35 cellular contexts compared by ENCODE assay signal in the genomic region with DNA sequence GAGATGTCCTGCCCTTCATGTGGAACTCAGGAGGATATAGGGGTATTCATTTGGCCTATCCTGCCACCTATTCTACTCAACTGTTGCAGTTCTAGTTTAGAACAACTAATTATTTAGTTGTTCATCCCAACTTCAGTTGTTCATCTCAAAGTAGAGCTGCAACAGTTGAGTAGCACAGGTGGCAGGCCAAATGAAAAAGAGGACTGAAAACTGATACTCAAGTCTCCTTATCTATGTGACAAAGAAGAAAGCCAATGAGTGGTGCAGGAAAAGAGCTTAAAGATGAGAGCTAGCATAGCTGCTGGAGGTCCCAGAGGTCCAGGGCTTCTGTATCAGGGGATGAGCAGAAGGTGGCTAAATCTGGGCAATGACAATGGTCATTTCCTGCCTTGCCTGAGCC.
"Had no signal": no experiment of that assay in that cellular context is flagged by ENCODE, and none has a peak within 500 bp of the region (broad histone marks: within the 10 kb centered on the region; RNA-seq: fewer than 3 reads in every experiment).

No MANE protein-coding gene starts in this region.

- H3K9me3 ChIP-seq: ascending aorta had no signal

- FAIRE-seq: bronchial epithelial cell, TTC549 had no signal

- H3K36me3 ChIP-seq: ascending aorta, cardiac muscle cell had no signal

- H3K27me3 ChIP-seq: ascending aorta, cardiac muscle cell had no signal

- H3K4me1 Mint-ChIP-seq: activated B cell treated with CpG ODN at 0.5 μM for 24 hours; activated CD4-positive, alpha-beta T cell treated with anti-CD3 and anti-CD28 coated beads, Interleukin-2, amount 10 ng/mL, durations not matched to agents 24 days and 14 days; activated naive CD8-positive, alpha-beta T cell treated with anti-CD3 and anti-CD28 coated beads for 36 hours; activated T-helper 17 cell treated with anti-CD3 and anti-CD28 coated beads, Interleukin-2, amount 50 U/mL, for 72 hours; central memory CD8-positive, alpha-beta T cell had no signal

- H3K4me3 Mint-ChIP-seq: activated B cell treated with CpG ODN at 0.5 μM for 24 hours; activated CD4-positive, alpha-beta memory T cell treated with anti-CD3 and anti-CD28 coated beads for 36 hours; activated CD4-positive, alpha-beta T cell treated with anti-CD3 and anti-CD28 coated beads, Interleukin-2, amount 10 ng/mL, durations not matched to agents 24 days and 14 days; activated CD8-positive, alpha-beta T cell treated with anti-CD3 and anti-CD28 coated beads for 36 hours; activated naive CD4-positive, alpha-beta T cell treated with anti-CD3 and anti-CD28 coated beads for 36 hours; activated naive CD8-positive, alpha-beta T cell treated with anti-CD3 and anti-CD28 coated beads for 36 hours; activated T-cell treated with anti-CD3 and anti-CD28 coated beads, Interleukin-2, amount 50 U/mL, for 4 hours; activated T-cell treated with anti-CD3 and anti-CD28 coated beads, Interleukin-2, amount 50 U/mL, for 72 hours; activated T-helper 1 cell treated with anti-CD3 and anti-CD28 coated beads, Interleukin-12 subunit alpha, Interleukin-12 subunit beta, Interleukin-2, Interleukin-4 antibody, amounts not matched to agents 30 ng/mL and 10 ng/mL and 1 ng/mL, durations not matched to agents 14 hours and 24 hours and 36 hours; activated T-helper 17 cell treated with anti-CD3 and anti-CD28 coated beads, Interleukin-2, amount 50 U/mL, for 72 hours; brain; central memory CD8-positive, alpha-beta T cell; T-helper 1 cell treated with Interleukin-12 subunit alpha and Interleukin-12 subunit beta and Interleukin-4 antibody, amounts not matched to agents 30 μg/mL and 1 μg/mL, for 36 hours; T-helper 2 cell treated with Interferon-gamma antibody and Interleukin-4, amounts not matched to agents 5 μg/mL and 100 μg/mL, for 36 hours had no signal

- H3K27ac ChIP-seq: ascending aorta, cardiac muscle cell had no signal

- H3K9me3 Mint-ChIP-seq: activated B cell treated with CpG ODN at 0.5 μM for 24 hours; activated CD4-positive, alpha-beta memory T cell treated with anti-CD3 and anti-CD28 coated beads for 36 hours; activated CD4-positive, alpha-beta T cell treated with anti-CD3 and anti-CD28 coated beads, Interleukin-2, amount 10 ng/mL, durations not matched to agents 24 days and 14 days; activated CD8-positive, alpha-beta T cell treated with anti-CD3 and anti-CD28 coated beads for 36 hours; activated naive CD4-positive, alpha-beta T cell treated with anti-CD3 and anti-CD28 coated beads for 36 hours; activated naive CD8-positive, alpha-beta T cell treated with anti-CD3 and anti-CD28 coated beads for 36 hours; activated T-cell treated with anti-CD3 and anti-CD28 coated beads, Interleukin-2, amount 50 U/mL, for 4 hours; activated T-cell treated with anti-CD3 and anti-CD28 coated beads, Interleukin-2, amount 50 U/mL, for 72 hours; activated T-helper 1 cell treated with anti-CD3 and anti-CD28 coated beads, Interleukin-12 subunit alpha, Interleukin-12 subunit beta, Interleukin-2, Interleukin-4 antibody, amounts not matched to agents 30 ng/mL and 10 ng/mL and 1 ng/mL, durations not matched to agents 14 hours and 24 hours and 36 hours; activated T-helper 17 cell treated with anti-CD3 and anti-CD28 coated beads, Interleukin-2, amount 50 U/mL, for 72 hours; brain; T-helper 1 cell treated with Interleukin-12 subunit alpha and Interleukin-12 subunit beta and Interleukin-4 antibody, amounts not matched to agents 30 μg/mL and 1 μg/mL, for 36 hours; T-helper 2 cell treated with Interferon-gamma antibody and Interleukin-4, amounts not matched to agents 5 μg/mL and 100 μg/mL, for 36 hours had no signal

- DNase-seq: activated B cell treated with CpG ODN at 0.5 μM for 24 hours; activated CD4-positive, alpha-beta memory T cell treated with anti-CD3 and anti-CD28 coated beads for 36 hours; activated CD4-positive, alpha-beta T cell treated with anti-CD3 and anti-CD28 coated beads for 4 hours; activated CD4-positive, alpha-beta T cell treated with anti-CD3 and anti-CD28 coated beads, Interleukin-2, amount 10 ng/mL, durations not matched to agents 24 days and 14 days; activated CD4-positive, alpha-beta T cell treated with anti-CD3 and anti-CD28 coated beads, Interleukin-2, amount 50 U/mL, for 1 hour; activated CD4-positive, alpha-beta T cell treated with anti-CD3 and anti-CD28 coated beads, Interleukin-2, amount 50 U/mL, for 4 hours; activated CD4-positive, CD25-positive, alpha-beta regulatory T cell treated with anti-CD3 and anti-CD28 coated beads, Interleukin-2, amount 50 U/mL, for 72 hours; activated CD8-positive, alpha-beta memory T cell treated with anti-CD3 and anti-CD28 coated beads, Interleukin-2, amount 50 U/mL, for 4 hours; activated CD8-positive, alpha-beta T cell treated with anti-CD3 and anti-CD28 coated beads for 36 hours; activated effector memory CD4-positive, alpha-beta T cell treated with anti-CD3 and anti-CD28 coated beads, Interleukin-2, amount 50 U/mL, for 16 hours; activated gamma-delta T cell treated with Interleukin-2 at 50 U/mL for 16 hours; activated naive CD4-positive, alpha-beta T cell; activated naive CD4-positive, alpha-beta T cell treated with anti-CD3 and anti-CD28 coated beads for 36 hours; activated naive CD8-positive, alpha-beta T cell treated with anti-CD3 and anti-CD28 coated beads for 36 hours; activated T-cell treated with anti-CD3 and anti-CD28 coated beads for 4 hours; activated T-cell treated with anti-CD3 and anti-CD28 coated beads, Interleukin-2, amount 50 U/mL, for 1 hour; activated T-cell treated with anti-CD3 and anti-CD28 coated beads, Interleukin-2, amount 50 U/mL, for 4 hours; activated T-cell treated with anti-CD3 and anti-CD28 coated beads, Interleukin-2, amount 50 U/mL, for 72 hours; amygdala; anterior cingulate cortex; caudate nucleus; cerebellar nuclear complex; T-helper 2 cell; T-helper 9 cell had no signal

- ATAC-seq: activated CD8-positive, alpha-beta T cell treated with anti-CD3 and anti-CD28 coated beads for 36 hours; activated naive CD4-positive, alpha-beta T cell treated with anti-CD3 and anti-CD28 coated beads, Interleukin-2, amount 50 U/mL, for 72 hours; activated T-cell treated with anti-CD3 and anti-CD28 coated beads, Interleukin-2, amount 50 U/mL, for 4 hours; activated T-cell treated with anti-CD3 and anti-CD28 coated beads, Interleukin-2, amount 50 U/mL, for 72 hours; activated T-helper 17 cell treated with anti-CD3 and anti-CD28 coated beads, Interleukin-2, amount 50 U/mL, for 72 hours had no signal

- H3K4me1 ChIP-seq: ascending aorta had no signal

- H3K36me3 Mint-ChIP-seq: activated CD4-positive, alpha-beta memory T cell treated with anti-CD3 and anti-CD28 coated beads for 36 hours; activated naive CD4-positive, alpha-beta T cell treated with anti-CD3 and anti-CD28 coated beads, Interleukin-2, amount 50 U/mL, for 72 hours; activated naive CD8-positive, alpha-beta T cell treated with anti-CD3 and anti-CD28 coated beads for 36 hours; brain had no signal

- H3K4me3 ChIP-seq: ascending aorta, cardiac muscle cell had no signal

- H3K27ac Mint-ChIP-seq: activated B cell treated with CpG ODN at 0.5 μM for 24 hours; activated CD4-positive, alpha-beta memory T cell treated with anti-CD3 and anti-CD28 coated beads for 36 hours; activated CD4-positive, alpha-beta T cell treated with anti-CD3 and anti-CD28 coated beads, Interleukin-2, amount 10 ng/mL, durations not matched to agents 24 days and 14 days; activated CD8-positive, alpha-beta T cell treated with anti-CD3 and anti-CD28 coated beads for 36 hours; activated naive CD4-positive, alpha-beta T cell treated with anti-CD3 and anti-CD28 coated beads for 36 hours; activated naive CD4-positive, alpha-beta T cell treated with anti-CD3 and anti-CD28 coated beads, Interleukin-2, amount 50 U/mL, for 72 hours; activated naive CD8-positive, alpha-beta T cell treated with anti-CD3 and anti-CD28 coated beads for 36 hours; activated T-cell treated with anti-CD3 and anti-CD28 coated beads, Interleukin-2, amount 50 U/mL, for 72 hours; activated T-helper 1 cell treated with anti-CD3 and anti-CD28 coated beads, Interleukin-12 subunit alpha, Interleukin-12 subunit beta, Interleukin-2, Interleukin-4 antibody, amounts not matched to agents 30 ng/mL and 10 ng/mL and 1 ng/mL, durations not matched to agents 14 hours and 24 hours and 36 hours; activated T-helper 17 cell treated with anti-CD3 and anti-CD28 coated beads, Interleukin-2, amount 50 U/mL, for 72 hours; brain; T-helper 1 cell treated with Interleukin-12 subunit alpha and Interleukin-12 subunit beta and Interleukin-4 antibody, amounts not matched to agents 30 μg/mL and 1 μg/mL, for 36 hours; T-helper 2 cell treated with Interferon-gamma antibody and Interleukin-4, amounts not matched to agents 5 μg/mL and 100 μg/mL, for 36 hours had no signal
